8 cellular contexts compared by ENCODE assay signal in genomic region chr17:77958716-77959215, GRCh38. TPM values are rescaled to one million over a fixed set of nuclear protein-coding genes. Genes with fewer than 3 reads are reported as not detected.
A peak's percentile ranks its signal among the peaks of the same experiment; 100 is the strongest.
DNase-seq lines count a peak whose midpoint lies in the region; ATAC-seq lines count a peak whose summit lies in the region.

No MANE protein-coding gene starts in this region.

- no peak overlapping the region for H2AK5ac ChIP-seq in mesenchymal stem cell (ENCODE audit: low read length, severe bottlenecking)

- H4K8ac ChIP-seq in mesenchymal stem cell (ENCODE audit: low read length), result peak overlapping the region; percentile 66

- H3K4me2 ChIP-seq in mesenchymal stem cell (ENCODE audit: low read length, poor library complexity, severe bottlenecking), result peak overlapping the region; percentile 100

- no peak overlapping the region for H3K9ac ChIP-seq in mesenchymal stem cell (ENCODE audit: low read length)

- WGBS in mesenchymal stem cell, result under 1% methylated on average over 65 of the region's 96 CpGs

- no peaks in the 10 kb centered on the region for H3K9me3 ChIP-seq in mesenchymal stem cell (ENCODE audit: control insufficient read depth, low read length)

- no peak overlapping the region for H2BK5ac ChIP-seq in mesenchymal stem cell (ENCODE audit: low read depth, low read length, poor library complexity, severe bottlenecking)

- ATAC-seq in activated CD4-positive, CD25-positive, alpha-beta regulatory T cell treated with anti-CD3 and anti-CD28 coated beads, Interleukin-2, amount 50 U/mL, for 24 hours, result peak; percentile 1
- ATAC-seq in HG02884 (IDR thresholded peaks at IDR 0.05; ENCODE audit: unreplicated experiment) (peak; percentile 10), HG02938 (IDR thresholded peaks at IDR 0.05; ENCODE audit: unreplicated experiment) (no peak)

- H3K27ac ChIP-seq in mesenchymal stem cell (ENCODE audit: low read length, poor library complexity, severe bottlenecking), result no peak overlapping the region

- intact Hi-C loops in activated T-helper 1 cell treated with anti-CD3 and anti-CD28 coated beads, Interleukin-12 subunit alpha, Interleukin-12 subunit beta, Interleukin-2, Interleukin-4 antibody, amounts not matched to agents 30 ng/mL and 10 ng/mL and 1 ng/mL, durations not matched to agents 14 hours and 24 hours and 36 hours (cut with micrococcal nuclease), result loop anchor here (1.0 to 5.0 kb wide), 6 partner anchors 76 to 294 kb away; partner anchors contain the start of gene TMC8

- H3K4ac ChIP-seq in mesenchymal stem cell (ENCODE audit: low read depth in 1 of 2, low read length in 2 of 2), result peak overlapping the region; percentile 77 to 89

- peaks cover 14% of the 10 kb centered on the region for H3K79me1 ChIP-seq in mesenchymal stem cell (replicated peaks; ENCODE audit: low read length, poor library complexity, severe bottlenecking)

- peak overlapping the region; percentile 78 for H3K4me3 Mint-ChIP-seq in activated T-helper 1 cell treated with anti-CD3 and anti-CD28 coated beads, Interleukin-12 subunit alpha, Interleukin-12 subunit beta, Interleukin-2, Interleukin-4 antibody, amounts not matched to agents 30 ng/mL and 10 ng/mL and 1 ng/mL, durations not matched to agents 14 hours and 24 hours and 36 hours

- H3K36me3 Mint-ChIP-seq in activated T-helper 1 cell treated with anti-CD3 and anti-CD28 coated beads, Interleukin-12 subunit alpha, Interleukin-12 subunit beta, Interleukin-2, Interleukin-4 antibody, amounts not matched to agents 30 ng/mL and 10 ng/mL and 1 ng/mL, durations not matched to agents 14 hours and 24 hours and 36 hours (ENCODE audit: low read depth), result peaks cover 5% of the 10 kb centered on the region

- peaks cover 36% of the 10 kb centered on the region for H3K27me3 Mint-ChIP-seq in activated T-helper 1 cell treated with anti-CD3 and anti-CD28 coated beads, Interleukin-12 subunit alpha, Interleukin-12 subunit beta, Interleukin-2, Interleukin-4 antibody, amounts not matched to agents 30 ng/mL and 10 ng/mL and 1 ng/mL, durations not matched to agents 14 hours and 24 hours and 36 hours (ENCODE audit: insufficient read depth)

- H3K14ac ChIP-seq in mesenchymal stem cell (ENCODE audit: low read length in 2 of 2), result peak overlapping the region in 1 of 2 experiments; percentile 79

- in situ Hi-C loops in G401 (cut with HindIII; ENCODE audit: low sequenced_read_pairs), result no loop called here

- no peak for DNase-seq in activated CD4-positive, CD25-positive, alpha-beta regulatory T cell (lab: John Stamatoyannopoulos, UW)
- DNase-seq in activated T-helper 1 cell treated with anti-CD3 and anti-CD28 coated beads, Interleukin-12 subunit alpha, Interleukin-12 subunit beta, Interleukin-2, Interleukin-4 antibody, amounts not matched to agents 30 ng/mL and 10 ng/mL and 1 ng/mL, durations not matched to agents 14 hours and 24 hours and 36 hours (ENCODE audit: low spot score), result peak; percentile 11
- DNase-seq in mesenchymal stem cell, result no peak
- no peak for DNase-seq in SHP77 treated with DMSO at 0.1 percent for 48 hours (lab: John Stamatoyannopoulos, UW)
- DNase-seq in G401 (ENCODE audit: low spot score), result no peak

- H3K36me3 ChIP-seq in mesenchymal stem cell (ENCODE audit: control insufficient read depth in 1 of 2, insufficient read depth in 2 of 2, low read depth in 1 of 2, low read length in 2 of 2), result no peaks in the 10 kb centered on the region

- no peak overlapping the region for H3K23ac ChIP-seq in mesenchymal stem cell (ENCODE audit: low read length in 2 of 2)

- peak overlapping the region; percentile 100 for H2BK15ac ChIP-seq in mesenchymal stem cell (ENCODE audit: low read depth, poor library complexity, severe bottlenecking)

- peak overlapping the region; percentile 59 to 80 for H3K18ac ChIP-seq in mesenchymal stem cell (ENCODE audit: low read depth in 1 of 2, low read length in 2 of 2)

- H3K4me1 Mint-ChIP-seq in activated T-helper 1 cell treated with anti-CD3 and anti-CD28 coated beads, Interleukin-12 subunit alpha, Interleukin-12 subunit beta, Interleukin-2, Interleukin-4 antibody, amounts not matched to agents 30 ng/mL and 10 ng/mL and 1 ng/mL, durations not matched to agents 14 hours and 24 hours and 36 hours (ENCODE audit: low read depth), result peaks cover 51% of the 10 kb centered on the region

- peaks cover 51% of the 10 kb centered on the region in 2 experiments for H3K27me3 ChIP-seq in mesenchymal stem cell (ENCODE audit: control insufficient read depth in 1 of 2, insufficient read depth in 1 of 2, low read length in 2 of 2)

- H3K9me3 Mint-ChIP-seq in activated T-helper 1 cell treated with anti-CD3 and anti-CD28 coated beads, Interleukin-12 subunit alpha, Interleukin-12 subunit beta, Interleukin-2, Interleukin-4 antibody, amounts not matched to agents 30 ng/mL and 10 ng/mL and 1 ng/mL, durations not matched to agents 14 hours and 24 hours and 36 hours, result no peaks in the 10 kb centered on the region

- peaks cover 11% of the 10 kb centered on the region for H3K4me1 ChIP-seq in mesenchymal stem cell (ENCODE audit: control insufficient read depth, insufficient read depth, low read depth, low read length)

- peak overlapping the region; percentile 99 for H2BK120ac ChIP-seq in mesenchymal stem cell (ENCODE audit: low read depth, low read length)

- peak overlapping the region; percentile 30 to 86 for H2BK12ac ChIP-seq in mesenchymal stem cell (ENCODE audit: low read length in 2 of 2)

- peak overlapping the region in 1 of 2 experiments; percentile 83 for H3K4me3 ChIP-seq in mesenchymal stem cell (ENCODE audit: insufficient read depth in 1 of 2, low read depth in 1 of 2, low read length in 2 of 2)

- peak overlapping the region; percentile 79 for H4K91ac ChIP-seq in mesenchymal stem cell (ENCODE audit: low read length)

- H2AFZ ChIP-seq in mesenchymal stem cell (ENCODE audit: low read depth, low read length), result peak overlapping the region; percentile 63

- no peak overlapping the region for H3K27ac Mint-ChIP-seq in activated T-helper 1 cell treated with anti-CD3 and anti-CD28 coated beads, Interleukin-12 subunit alpha, Interleukin-12 subunit beta, Interleukin-2, Interleukin-4 antibody, amounts not matched to agents 30 ng/mL and 10 ng/mL and 1 ng/mL, durations not matched to agents 14 hours and 24 hours and 36 hours

RNA-seq across cellular contexts. Expression of gene TNRC6C, which starts 0.3 kb away (rescaled TPM):
- 15.5 and 19.6 TPM in 2 replicates for total RNA-seq in activated T-helper 1 cell treated with anti-CD3 and anti-CD28 coated beads, Interleukin-12 subunit alpha, Interleukin-12 subunit beta, Interleukin-2, Interleukin-4 antibody, amounts not matched to agents 30 ng/mL and 10 ng/mL and 1 ng/mL, durations not matched to agents 14 hours and 24 hours and 36 hours
- 2.1 TPM for polyA plus RNA-seq in mesenchymal stem cell (2013, experiment 1 of 2)
- polyA plus RNA-seq in mesenchymal stem cell (2013, experiment 2 of 2), result 2.0 TPM
- 2.5 and 2.7 TPM in 2 replicates for total RNA-seq in G401 (2014; rRNA removed; shearing (Covaris generic))
